20 cellular contexts compared by ENCODE assay signal in the genomic region with DNA sequence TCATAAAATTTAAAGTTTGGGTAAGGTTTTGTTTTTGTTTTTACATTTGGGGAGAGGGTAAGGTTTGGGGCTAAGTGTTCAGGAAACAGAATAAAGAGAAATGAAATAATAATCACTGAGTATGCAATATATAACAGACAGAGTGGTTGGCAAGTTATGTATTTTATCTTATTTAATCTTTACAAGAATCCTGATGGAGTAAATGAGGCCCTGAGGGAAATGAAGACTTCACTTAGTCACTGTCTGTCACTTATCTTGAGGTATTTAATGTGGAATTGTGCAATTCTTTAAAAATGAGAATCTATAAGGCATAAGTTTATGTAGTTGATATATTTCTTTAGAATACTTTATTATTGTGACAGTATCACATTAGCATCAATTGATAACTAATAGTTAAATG. TPM values are rescaled to one million over a fixed set of nuclear protein-coding genes. Genes with fewer than 3 reads are reported as not detected.
DNase-seq lines count a peak whose midpoint lies in the region; ATAC-seq, FAIRE-seq and TF ChIP-seq lines count a peak whose summit lies in the region.
"Had no signal": no experiment of that assay in that cellular context is flagged by ENCODE, and none has a peak within 500 bp of the region (broad histone marks: within the 10 kb centered on the region; RNA-seq: fewer than 3 reads in every experiment).

No MANE protein-coding gene starts in this region.

- no peaks in the 10 kb centered on the region for H3K9me3 ChIP-seq in RWPE2 (ENCODE audit: severe bottlenecking)
- H3K9me3 ChIP-seq in trophoblast cell (ENCODE audit: insufficient read depth, low read depth, low read length), result no peaks in the 10 kb centered on the region
- H3K9me3 ChIP-seq in tibial artery, result no peaks in the 10 kb centered on the region
- H3K9me3 ChIP-seq in MG63, result no peaks in the 10 kb centered on the region
- H3K9me3 ChIP-seq: HAP-1, SJSA1 had no signal

- H3K4me3 ChIP-seq in RWPE2 (ENCODE audit: severe bottlenecking) (no peak overlapping the region), trophoblast cell (ENCODE audit: low read depth, low read length) (no peak overlapping the region), tibial artery (no peak overlapping the region), MG63 (no peak overlapping the region)
- H3K4me3 ChIP-seq: HAP-1, PC-9, SJSA1 had no signal

- TF ChIP-seq CTCF in RWPE2 (IDR thresholded peaks at IDR 0.05; ENCODE audit: poor library complexity, severe bottlenecking) (no peak), chondrocyte (IDR thresholded peaks at IDR 0.05) (no peak), tibial artery (IDR thresholded peaks at IDR 0.05) (no peak)

- H3K27me3 Mint-ChIP-seq in chondrocyte (ENCODE audit: low read depth), result no peaks in the 10 kb centered on the region

- H3K79me2 ChIP-seq in trophoblast cell (ENCODE audit: control insufficient read depth, insufficient read depth, low read length, poor library complexity), result no peaks in the 10 kb centered on the region

- DNase-seq in GM03348 (ENCODE audit: low spot score) (peak; percentile 25), RWPE2 (ENCODE audit: low spot score) (no peak), chondrocyte (ENCODE audit: low spot score) (no peak), trophoblast cell (peak; percentile 16 to 87), tibial artery (no peak), RCC 7860 (ENCODE audit: low spot score) (no peak), MG63 (no peak)
- DNase-seq: AML-193, DMS79 treated with DMSO at 0.1 percent for 48 hours, NCI-H1105, NCI-H2227 treated with DMSO at 0.1 percent for 48 hours, NCI-H510A treated with DMSO at 0.1 percent for 48 hours, PC-9 had no signal

- H2AK5ac ChIP-seq in trophoblast cell (ENCODE audit: low read length), result no peak overlapping the region

- no peak overlapping the region for H3K4me2 ChIP-seq in trophoblast cell (ENCODE audit: low read length)
- H3K4me2 ChIP-seq: PC-9 had no signal

- peak overlapping the region; percentile 85 for H3K27ac Mint-ChIP-seq in chondrocyte (ENCODE audit: unreplicated experiment)
- H3K27ac Mint-ChIP-seq: IgD-negative memory B cell had no signal

- no peak overlapping the region for H3K9ac ChIP-seq in trophoblast cell (ENCODE audit: low read length)

- H2BK5ac ChIP-seq in trophoblast cell (ENCODE audit: low read depth, low read length, poor library complexity), result no peak overlapping the region

- no peak overlapping the region for H3K14ac ChIP-seq in trophoblast cell (ENCODE audit: low read length)

- H3K27me3 ChIP-seq in RWPE2 (ENCODE audit: insufficient read depth, poor library complexity, severe bottlenecking), result no peaks in the 10 kb centered on the region
- no peaks in the 10 kb centered on the region for H3K27me3 ChIP-seq in trophoblast cell (ENCODE audit: insufficient read depth, low read length)
- H3K27me3 ChIP-seq in tibial artery, result no peaks in the 10 kb centered on the region
- no peaks in the 10 kb centered on the region for H3K27me3 ChIP-seq in MG63
- H3K27me3 ChIP-seq: SJSA1 had no signal

- H3K79me1 ChIP-seq in trophoblast cell (ENCODE audit: low read length), result no peaks in the 10 kb centered on the region

- no peak overlapping the region for H4K12ac ChIP-seq in trophoblast cell (ENCODE audit: low read depth, low read length)

- ATAC-seq in RWPE2 (ENCODE audit: low read depth), result peak; percentile 42; the same call in 1 of the 3 replicates
- no peak for ATAC-seq in HG03565 (IDR thresholded peaks at IDR 0.05; ENCODE audit: unreplicated experiment)

- no peaks in the 10 kb centered on the region for H3K36me3 ChIP-seq in RWPE2 (ENCODE audit: low read depth)
- H3K36me3 ChIP-seq in trophoblast cell (ENCODE audit: control insufficient read depth in 1 of 2, insufficient read depth in 2 of 2, low read length in 2 of 2), result no peaks in the 10 kb centered on the region
- no peaks in the 10 kb centered on the region for H3K36me3 ChIP-seq in tibial artery
- H3K36me3 ChIP-seq in MG63, result no peaks in the 10 kb centered on the region
- H3K36me3 ChIP-seq: HAP-1, SJSA1 had no signal

- no peak overlapping the region for H3K4me3 Mint-ChIP-seq in chondrocyte (ENCODE audit: unreplicated experiment)
- H3K4me3 Mint-ChIP-seq: IgD-negative memory B cell had no signal

- no peak overlapping the region for H3K18ac ChIP-seq in trophoblast cell (ENCODE audit: low read length)

- no peak for FAIRE-seq in RCC 7860 (lab: Jason Lieb, UNC)
- FAIRE-seq: G401.6 had no signal

- H3K4me1 ChIP-seq in RWPE2 (ENCODE audit: insufficient read depth, poor library complexity, severe bottlenecking), result peaks cover 24% of the 10 kb centered on the region
- peaks cover 0 to 2% of the 10 kb centered on the region in 2 experiments for H3K4me1 ChIP-seq in trophoblast cell (ENCODE audit: control insufficient read depth in 1 of 2, insufficient read depth in 2 of 2, low read length in 2 of 2)
- H3K4me1 ChIP-seq in tibial artery, result peaks cover 0 to 22% (median 0%) of the 10 kb centered on the region in 4 donors
- H3K4me1 ChIP-seq: HAP-1 had no signal

- no peak overlapping the region for H3K4ac ChIP-seq in trophoblast cell (ENCODE audit: low read depth, low read length)

- peak overlapping the region; percentile 23 for H3K27ac ChIP-seq in RWPE2 (ENCODE audit: poor library complexity, severe bottlenecking)
- no peak overlapping the region for H3K27ac ChIP-seq in trophoblast cell (ENCODE audit: low read depth, low read length)
- no peak overlapping the region for H3K27ac ChIP-seq in tibial artery
- H3K27ac ChIP-seq: C4-2B, PC-9, SJSA1 had no signal

- peaks cover 52% of the 10 kb centered on the region for H3K4me1 Mint-ChIP-seq in chondrocyte (ENCODE audit: low read depth)

- H2BK12ac ChIP-seq in trophoblast cell (ENCODE audit: low read length), result no peak overlapping the region

- no peaks in the 10 kb centered on the region for H3K36me3 Mint-ChIP-seq in chondrocyte (ENCODE audit: low read depth)
- H3K36me3 Mint-ChIP-seq: IgD-negative memory B cell had no signal

- no peak overlapping the region for H2AFZ ChIP-seq in trophoblast cell (ENCODE audit: insufficient read depth, low read length, poor library complexity)
- H2AFZ ChIP-seq: PC-9 had no signal

- no peak overlapping the region for H4K91ac ChIP-seq in trophoblast cell (ENCODE audit: low read depth, low read length)

- H3K23ac ChIP-seq in trophoblast cell (ENCODE audit: low read length), result no peak overlapping the region

- no peak overlapping the region for H4K8ac ChIP-seq in trophoblast cell (ENCODE audit: low read depth, low read length)

- intact Hi-C loops in tibial artery (cut with DNase I; ENCODE audit: low total_unique reads), result no loop called here

- no peaks in the 10 kb centered on the region for H3K9me3 Mint-ChIP-seq in chondrocyte (ENCODE audit: low read depth)

- H2BK120ac ChIP-seq in trophoblast cell (ENCODE audit: insufficient read depth, low read length, poor library complexity), result no peak overlapping the region

RNA-seq across cellular contexts. Expression of a gene that starts 48.1 kb away (rescaled TPM):
- 0.89 to 2.8 TPM (median 2.7 TPM) in 3 replicates for total RNA-seq in chondrocyte
- polyA plus RNA-seq in trophoblast cell (2013), result 0.79 and 0.83 TPM in 2 replicates
- 0.07 and 0.42 TPM in 2 replicates for total RNA-seq in MG63 (2014; rRNA removed; shearing (Covaris generic); ENCODE audit: low replicate concordance)
- total RNA-seq: A673, PC-9 had no signal
- polyA plus RNA-seq: IgD-negative memory B cell had no signal

Comparison
In these comparisons a context has a peak if more than half of its experiments do, and no peak if none do; other contexts are left out.
1. DNase-seq: peak in GM03348 (single experiment) and trophoblast cell (2 of 2); none in RWPE2 (single experiment), chondrocyte (single experiment), tibial artery (0 of 2), RCC 7860 (single experiment) and MG63 (single experiment).